1 cellular context compared by ENCODE assay signal in the genomic region with DNA sequence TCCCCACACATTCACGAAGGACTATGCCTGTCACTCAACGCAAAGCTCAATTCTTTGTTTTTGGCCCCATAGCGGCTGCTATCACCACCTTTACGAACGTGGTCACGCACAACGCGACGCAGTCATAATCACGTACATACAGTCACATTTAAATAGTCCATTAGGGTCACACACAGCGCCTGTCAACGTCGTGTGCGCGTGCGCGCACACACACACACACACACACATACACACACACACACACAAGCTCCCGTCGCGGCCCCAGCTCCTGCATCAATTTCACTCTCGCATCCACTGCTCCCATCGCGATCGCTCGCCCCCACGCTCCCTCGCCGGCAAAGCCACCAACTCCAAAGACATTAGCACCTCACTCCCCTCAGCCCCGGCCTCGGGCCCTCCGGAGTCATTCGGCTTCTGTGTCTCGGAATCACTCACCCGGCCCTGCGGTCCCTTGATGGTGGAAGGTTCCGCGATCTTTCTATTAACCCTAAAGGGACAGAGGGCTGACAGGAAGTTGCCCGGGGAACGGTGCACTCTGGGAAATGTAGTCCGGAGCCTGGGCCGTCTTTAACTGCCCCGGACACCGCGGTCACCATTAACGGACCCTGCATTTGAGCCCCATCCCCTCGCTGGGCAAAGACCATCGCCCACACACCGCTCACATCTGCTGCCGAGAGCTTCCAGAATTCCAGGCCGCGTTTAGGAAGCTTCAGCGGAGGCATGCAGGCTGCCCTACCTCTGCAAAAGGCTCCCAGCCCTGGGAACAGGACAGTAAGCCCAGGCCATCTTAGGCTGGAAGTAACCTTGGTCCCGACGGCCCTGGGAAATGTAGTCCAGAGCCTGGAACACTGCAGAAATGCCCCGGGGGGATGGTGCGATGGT.
TF ChIP-seq lines count a peak whose summit lies in the region.

A gene (minus strand): TSS at position 486 of the 882 bp plus-strand sequence. CDS start 12,768 bp downstream, outside the sequence.

TF ChIP-seq in HepG2, 621 proteins besides CTCF, POLR2A, EP300 and RAD21 (continued from another document and continues in another):
- TF ChIP-seq, protein P1, sequence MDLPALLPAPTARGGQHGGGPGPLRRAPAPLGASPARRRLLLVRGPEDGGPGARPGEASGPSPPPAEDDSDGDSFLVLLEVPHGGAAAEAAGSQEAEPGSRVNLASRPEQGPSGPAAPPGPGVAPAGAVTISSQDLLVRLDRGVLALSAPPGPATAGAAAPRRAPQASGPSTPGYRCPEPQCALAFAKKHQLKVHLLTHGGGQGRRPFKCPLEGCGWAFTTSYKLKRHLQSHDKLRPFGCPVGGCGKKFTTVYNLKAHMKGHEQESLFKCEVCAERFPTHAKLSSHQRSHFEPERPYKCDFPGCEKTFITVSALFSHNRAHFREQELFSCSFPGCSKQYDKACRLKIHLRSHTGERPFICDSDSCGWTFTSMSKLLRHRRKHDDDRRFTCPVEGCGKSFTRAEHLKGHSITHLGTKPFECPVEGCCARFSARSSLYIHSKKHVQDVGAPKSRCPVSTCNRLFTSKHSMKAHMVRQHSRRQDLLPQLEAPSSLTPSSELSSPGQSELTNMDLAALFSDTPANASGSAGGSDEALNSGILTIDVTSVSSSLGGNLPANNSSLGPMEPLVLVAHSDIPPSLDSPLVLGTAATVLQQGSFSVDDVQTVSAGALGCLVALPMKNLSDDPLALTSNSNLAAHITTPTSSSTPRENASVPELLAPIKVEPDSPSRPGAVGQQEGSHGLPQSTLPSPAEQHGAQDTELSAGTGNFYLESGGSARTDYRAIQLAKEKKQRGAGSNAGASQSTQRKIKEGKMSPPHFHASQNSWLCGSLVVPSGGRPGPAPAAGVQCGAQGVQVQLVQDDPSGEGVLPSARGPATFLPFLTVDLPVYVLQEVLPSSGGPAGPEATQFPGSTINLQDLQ (CRISPR knock-in tag; IDR thresholded peaks at IDR 0.05): no peak; the same call in 1 of the 2 replicates
- TF ChIP-seq FLYWCH1 (CRISPR knock-in tag; IDR thresholded peaks at IDR 0.05): no peak
- TF ChIP-seq, protein P2, sequence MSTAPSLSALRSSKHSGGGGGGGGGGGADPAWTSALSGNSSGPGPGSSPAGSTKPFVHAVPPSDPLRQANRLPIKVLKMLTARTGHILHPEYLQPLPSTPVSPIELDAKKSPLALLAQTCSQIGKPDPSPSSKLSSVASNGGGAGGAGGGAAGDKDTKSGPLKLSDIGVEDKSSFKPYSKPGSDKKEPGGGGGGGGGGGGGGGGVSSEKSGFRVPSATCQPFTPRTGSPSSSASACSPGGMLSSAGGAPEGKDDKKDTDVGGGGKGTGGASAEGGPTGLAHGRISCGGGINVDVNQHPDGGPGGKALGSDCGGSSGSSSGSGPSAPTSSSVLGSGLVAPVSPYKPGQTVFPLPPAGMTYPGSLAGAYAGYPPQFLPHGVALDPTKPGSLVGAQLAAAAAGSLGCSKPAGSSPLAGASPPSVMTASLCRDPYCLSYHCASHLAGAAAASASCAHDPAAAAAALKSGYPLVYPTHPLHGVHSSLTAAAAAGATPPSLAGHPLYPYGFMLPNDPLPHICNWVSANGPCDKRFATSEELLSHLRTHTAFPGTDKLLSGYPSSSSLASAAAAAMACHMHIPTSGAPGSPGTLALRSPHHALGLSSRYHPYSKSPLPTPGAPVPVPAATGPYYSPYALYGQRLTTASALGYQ (CRISPR knock-in tag; IDR thresholded peaks at IDR 0.05): peak; percentile 58; the same call in 1 of the 2 replicates
- no peak for TF ChIP-seq HMGA1 (CRISPR knock-in tag; conservative IDR thresholded peaks at IDR 0.05)
- TF ChIP-seq, protein P3, sequence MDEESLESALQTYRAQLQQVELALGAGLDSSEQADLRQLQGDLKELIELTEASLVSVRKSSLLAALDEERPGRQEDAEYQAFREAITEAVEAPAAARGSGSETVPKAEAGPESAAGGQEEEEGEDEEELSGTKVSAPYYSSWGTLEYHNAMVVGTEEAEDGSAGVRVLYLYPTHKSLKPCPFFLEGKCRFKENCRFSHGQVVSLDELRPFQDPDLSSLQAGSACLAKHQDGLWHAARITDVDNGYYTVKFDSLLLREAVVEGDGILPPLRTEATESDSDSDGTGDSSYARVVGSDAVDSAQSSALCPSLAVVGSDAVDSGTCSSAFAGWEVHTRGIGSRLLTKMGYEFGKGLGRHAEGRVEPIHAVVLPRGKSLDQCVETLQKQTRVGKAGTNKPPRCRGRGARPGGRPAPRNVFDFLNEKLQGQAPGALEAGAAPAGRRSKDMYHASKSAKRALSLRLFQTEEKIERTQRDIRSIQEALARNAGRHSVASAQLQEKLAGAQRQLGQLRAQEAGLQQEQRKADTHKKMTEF (CRISPR knock-in tag; IDR thresholded peaks at IDR 0.05): peak; percentile 82
- TF ChIP-seq ZNF329 (CRISPR knock-in tag; IDR thresholded peaks at IDR 0.05; ENCODE audit: low read depth): 0 out of 2 replicates have a peak, but pooled peaks have one; percentile 15
- TF ChIP-seq GFI1 (CRISPR knock-in tag; IDR thresholded peaks at IDR 0.05; ENCODE audit: borderline replicate concordance): 0 out of 2 replicates have a peak, but pooled peaks have one; percentile 61
- TF ChIP-seq ZNF30 (CRISPR knock-in tag; IDR thresholded peaks at IDR 0.05): no peak; the same call in 1 of the 2 replicates
- TF ChIP-seq NCOA1 (CRISPR knock-in tag; IDR thresholded peaks at IDR 0.05): peak; percentile 54; the same call in 1 of the 2 replicates
- TF ChIP-seq, protein P4, sequence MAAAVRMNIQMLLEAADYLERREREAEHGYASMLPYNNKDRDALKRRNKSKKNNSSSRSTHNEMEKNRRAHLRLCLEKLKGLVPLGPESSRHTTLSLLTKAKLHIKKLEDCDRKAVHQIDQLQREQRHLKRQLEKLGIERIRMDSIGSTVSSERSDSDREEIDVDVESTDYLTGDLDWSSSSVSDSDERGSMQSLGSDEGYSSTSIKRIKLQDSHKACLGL (CRISPR knock-in tag; IDR thresholded peaks at IDR 0.05): no peak
- TF ChIP-seq RARG (CRISPR knock-in tag; IDR thresholded peaks at IDR 0.05; ENCODE audit: low read depth): no peak
- no peak for TF ChIP-seq IKZF4 (CRISPR knock-in tag; IDR thresholded peaks at IDR 0.05; ENCODE audit: borderline replicate concordance, low read depth, not compliant biosample characterization)
- TF ChIP-seq ZFP36L2 (CRISPR knock-in tag; IDR thresholded peaks at IDR 0.05): no peak
- TF ChIP-seq, protein P5, sequence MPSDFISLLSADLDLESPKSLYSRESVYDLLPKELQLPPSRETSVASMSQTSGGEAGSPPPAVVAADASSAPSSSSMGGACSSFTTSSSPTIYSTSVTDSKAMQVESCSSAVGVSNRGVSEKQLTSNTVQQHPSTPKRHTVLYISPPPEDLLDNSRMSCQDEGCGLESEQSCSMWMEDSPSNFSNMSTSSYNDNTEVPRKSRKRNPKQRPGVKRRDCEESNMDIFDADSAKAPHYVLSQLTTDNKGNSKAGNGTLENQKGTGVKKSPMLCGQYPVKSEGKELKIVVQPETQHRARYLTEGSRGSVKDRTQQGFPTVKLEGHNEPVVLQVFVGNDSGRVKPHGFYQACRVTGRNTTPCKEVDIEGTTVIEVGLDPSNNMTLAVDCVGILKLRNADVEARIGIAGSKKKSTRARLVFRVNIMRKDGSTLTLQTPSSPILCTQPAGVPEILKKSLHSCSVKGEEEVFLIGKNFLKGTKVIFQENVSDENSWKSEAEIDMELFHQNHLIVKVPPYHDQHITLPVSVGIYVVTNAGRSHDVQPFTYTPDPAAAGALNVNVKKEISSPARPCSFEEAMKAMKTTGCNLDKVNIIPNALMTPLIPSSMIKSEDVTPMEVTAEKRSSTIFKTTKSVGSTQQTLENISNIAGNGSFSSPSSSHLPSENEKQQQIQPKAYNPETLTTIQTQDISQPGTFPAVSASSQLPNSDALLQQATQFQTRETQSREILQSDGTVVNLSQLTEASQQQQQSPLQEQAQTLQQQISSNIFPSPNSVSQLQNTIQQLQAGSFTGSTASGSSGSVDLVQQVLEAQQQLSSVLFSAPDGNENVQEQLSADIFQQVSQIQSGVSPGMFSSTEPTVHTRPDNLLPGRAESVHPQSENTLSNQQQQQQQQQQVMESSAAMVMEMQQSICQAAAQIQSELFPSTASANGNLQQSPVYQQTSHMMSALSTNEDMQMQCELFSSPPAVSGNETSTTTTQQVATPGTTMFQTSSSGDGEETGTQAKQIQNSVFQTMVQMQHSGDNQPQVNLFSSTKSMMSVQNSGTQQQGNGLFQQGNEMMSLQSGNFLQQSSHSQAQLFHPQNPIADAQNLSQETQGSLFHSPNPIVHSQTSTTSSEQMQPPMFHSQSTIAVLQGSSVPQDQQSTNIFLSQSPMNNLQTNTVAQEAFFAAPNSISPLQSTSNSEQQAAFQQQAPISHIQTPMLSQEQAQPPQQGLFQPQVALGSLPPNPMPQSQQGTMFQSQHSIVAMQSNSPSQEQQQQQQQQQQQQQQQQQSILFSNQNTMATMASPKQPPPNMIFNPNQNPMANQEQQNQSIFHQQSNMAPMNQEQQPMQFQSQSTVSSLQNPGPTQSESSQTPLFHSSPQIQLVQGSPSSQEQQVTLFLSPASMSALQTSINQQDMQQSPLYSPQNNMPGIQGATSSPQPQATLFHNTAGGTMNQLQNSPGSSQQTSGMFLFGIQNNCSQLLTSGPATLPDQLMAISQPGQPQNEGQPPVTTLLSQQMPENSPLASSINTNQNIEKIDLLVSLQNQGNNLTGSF (CRISPR knock-in tag; IDR thresholded peaks at IDR 0.05): no peak
- TF ChIP-seq RELA (CRISPR knock-in tag; IDR thresholded peaks at IDR 0.05): 0 out of 2 replicates have a peak, but pooled peaks have one; percentile 22
- TF ChIP-seq, protein P6, sequence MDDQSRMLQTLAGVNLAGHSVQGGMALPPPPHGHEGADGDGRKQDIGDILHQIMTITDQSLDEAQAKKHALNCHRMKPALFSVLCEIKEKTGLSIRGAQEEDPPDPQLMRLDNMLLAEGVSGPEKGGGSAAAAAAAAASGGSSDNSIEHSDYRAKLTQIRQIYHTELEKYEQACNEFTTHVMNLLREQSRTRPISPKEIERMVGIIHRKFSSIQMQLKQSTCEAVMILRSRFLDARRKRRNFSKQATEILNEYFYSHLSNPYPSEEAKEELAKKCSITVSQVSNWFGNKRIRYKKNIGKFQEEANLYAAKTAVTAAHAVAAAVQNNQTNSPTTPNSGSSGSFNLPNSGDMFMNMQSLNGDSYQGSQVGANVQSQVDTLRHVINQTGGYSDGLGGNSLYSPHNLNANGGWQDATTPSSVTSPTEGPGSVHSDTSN (CRISPR knock-in tag; IDR thresholded peaks at IDR 0.05; ENCODE audit: borderline replicate concordance): no peak
- TF ChIP-seq, protein P7, sequence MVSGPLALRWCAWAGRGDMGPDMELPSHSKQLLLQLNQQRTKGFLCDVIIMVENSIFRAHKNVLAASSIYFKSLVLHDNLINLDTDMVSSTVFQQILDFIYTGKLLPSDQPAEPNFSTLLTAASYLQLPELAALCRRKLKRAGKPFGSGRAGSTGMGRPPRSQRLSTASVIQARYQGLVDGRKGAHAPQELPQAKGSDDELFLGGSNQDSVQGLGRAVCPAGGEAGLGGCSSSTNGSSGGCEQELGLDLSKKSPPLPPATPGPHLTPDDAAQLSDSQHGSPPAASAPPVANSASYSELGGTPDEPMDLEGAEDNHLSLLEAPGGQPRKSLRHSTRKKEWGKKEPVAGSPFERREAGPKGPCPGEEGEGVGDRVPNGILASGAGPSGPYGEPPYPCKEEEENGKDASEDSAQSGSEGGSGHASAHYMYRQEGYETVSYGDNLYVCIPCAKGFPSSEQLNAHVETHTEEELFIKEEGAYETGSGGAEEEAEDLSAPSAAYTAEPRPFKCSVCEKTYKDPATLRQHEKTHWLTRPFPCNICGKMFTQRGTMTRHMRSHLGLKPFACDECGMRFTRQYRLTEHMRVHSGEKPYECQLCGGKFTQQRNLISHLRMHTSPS (CRISPR knock-in tag; IDR thresholded peaks at IDR 0.05; ENCODE audit: low read depth): no peak
- TF ChIP-seq RFX1 (IDR thresholded peaks at IDR 0.05): peak; percentile 31; the same call in 1 of the 2 replicates
- no peak for TF ChIP-seq NR1H2 (CRISPR knock-in tag; IDR thresholded peaks at IDR 0.05; ENCODE audit: borderline replicate concordance, low read depth)
- TF ChIP-seq, protein P8, sequence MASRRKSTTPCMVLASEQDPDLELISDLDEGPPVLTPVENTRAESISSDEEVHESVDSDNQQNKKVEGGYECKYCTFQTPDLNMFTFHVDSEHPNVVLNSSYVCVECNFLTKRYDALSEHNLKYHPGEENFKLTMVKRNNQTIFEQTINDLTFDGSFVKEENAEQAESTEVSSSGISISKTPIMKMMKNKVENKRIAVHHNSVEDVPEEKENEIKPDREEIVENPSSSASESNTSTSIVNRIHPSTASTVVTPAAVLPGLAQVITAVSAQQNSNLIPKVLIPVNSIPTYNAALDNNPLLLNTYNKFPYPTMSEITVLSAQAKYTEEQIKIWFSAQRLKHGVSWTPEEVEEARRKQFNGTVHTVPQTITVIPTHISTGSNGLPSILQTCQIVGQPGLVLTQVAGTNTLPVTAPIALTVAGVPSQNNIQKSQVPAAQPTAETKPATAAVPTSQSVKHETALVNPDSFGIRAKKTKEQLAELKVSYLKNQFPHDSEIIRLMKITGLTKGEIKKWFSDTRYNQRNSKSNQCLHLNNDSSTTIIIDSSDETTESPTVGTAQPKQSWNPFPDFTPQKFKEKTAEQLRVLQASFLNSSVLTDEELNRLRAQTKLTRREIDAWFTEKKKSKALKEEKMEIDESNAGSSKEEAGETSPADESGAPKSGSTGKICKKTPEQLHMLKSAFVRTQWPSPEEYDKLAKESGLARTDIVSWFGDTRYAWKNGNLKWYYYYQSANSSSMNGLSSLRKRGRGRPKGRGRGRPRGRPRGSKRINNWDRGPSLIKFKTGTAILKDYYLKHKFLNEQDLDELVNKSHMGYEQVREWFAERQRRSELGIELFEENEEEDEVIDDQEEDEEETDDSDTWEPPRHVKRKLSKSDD (CRISPR knock-in tag; IDR thresholded peaks at IDR 0.05; ENCODE audit: low read depth): 0 out of 2 replicates have a peak, but pooled peaks have one; percentile 59
- TF ChIP-seq IRF2 (CRISPR knock-in tag; IDR thresholded peaks at IDR 0.05): peak; percentile 91
- no peak for TF ChIP-seq NFRKB (IDR thresholded peaks at IDR 0.05)
- TF ChIP-seq PAX8 (CRISPR knock-in tag; IDR thresholded peaks at IDR 0.05; ENCODE audit: borderline replicate concordance): no peak
- TF ChIP-seq ZNF251 (CRISPR knock-in tag; IDR thresholded peaks at IDR 0.05): 0 out of 2 replicates have a peak, but pooled peaks have one; percentile 17
- TF ChIP-seq SYNCRIP (IDR thresholded peaks at IDR 0.05; ENCODE audit: insufficient read depth, low read depth, low read length): no peak
- no peak for TF ChIP-seq ZNF878 (CRISPR knock-in tag; IDR thresholded peaks at IDR 0.05)
- TF ChIP-seq, protein P9, sequence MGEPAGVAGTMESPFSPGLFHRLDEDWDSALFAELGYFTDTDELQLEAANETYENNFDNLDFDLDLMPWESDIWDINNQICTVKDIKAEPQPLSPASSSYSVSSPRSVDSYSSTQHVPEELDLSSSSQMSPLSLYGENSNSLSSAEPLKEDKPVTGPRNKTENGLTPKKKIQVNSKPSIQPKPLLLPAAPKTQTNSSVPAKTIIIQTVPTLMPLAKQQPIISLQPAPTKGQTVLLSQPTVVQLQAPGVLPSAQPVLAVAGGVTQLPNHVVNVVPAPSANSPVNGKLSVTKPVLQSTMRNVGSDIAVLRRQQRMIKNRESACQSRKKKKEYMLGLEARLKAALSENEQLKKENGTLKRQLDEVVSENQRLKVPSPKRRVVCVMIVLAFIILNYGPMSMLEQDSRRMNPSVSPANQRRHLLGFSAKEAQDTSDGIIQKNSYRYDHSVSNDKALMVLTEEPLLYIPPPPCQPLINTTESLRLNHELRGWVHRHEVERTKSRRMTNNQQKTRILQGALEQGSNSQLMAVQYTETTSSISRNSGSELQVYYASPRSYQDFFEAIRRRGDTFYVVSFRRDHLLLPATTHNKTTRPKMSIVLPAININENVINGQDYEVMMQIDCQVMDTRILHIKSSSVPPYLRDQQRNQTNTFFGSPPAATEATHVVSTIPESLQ (CRISPR knock-in tag; conservative IDR thresholded peaks at IDR 0.05): no peak; the same call in 1 of the 2 replicates
- TF ChIP-seq KDM5A (IDR thresholded peaks at IDR 0.05; ENCODE audit: borderline replicate concordance, low read length): peak; percentile 89
- peak; percentile 78; the same call in 1 of the 2 replicates for TF ChIP-seq NFATC3 (CRISPR knock-in tag; IDR thresholded peaks at IDR 0.05)
- TF ChIP-seq ZNF296 (CRISPR knock-in tag; conservative IDR thresholded peaks at IDR 0.05): no peak
